20 cellular contexts compared by ENCODE assay signal in the genomic region with DNA sequence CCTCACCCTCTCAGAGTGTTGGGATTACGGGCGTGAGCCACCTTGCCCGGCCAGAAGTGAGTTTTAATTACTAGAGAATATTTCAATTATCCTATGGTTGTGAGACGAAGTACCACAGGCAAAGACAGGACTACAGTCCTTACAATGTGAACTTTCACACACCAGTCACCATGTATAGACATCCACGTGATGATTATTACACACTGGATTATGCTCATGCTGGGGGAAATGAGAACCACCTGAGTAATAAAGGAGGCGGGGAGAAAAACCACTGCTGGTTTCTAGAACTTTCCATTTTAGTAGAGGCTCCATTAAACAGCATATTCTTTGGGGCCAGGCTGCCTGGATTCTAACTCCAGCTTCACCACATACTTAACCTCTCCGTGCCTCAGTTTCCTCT.
"Had no signal": no experiment of that assay in that cellular context is flagged by ENCODE, and none has a peak within 500 bp of the region (broad histone marks: within the 10 kb centered on the region; RNA-seq: fewer than 3 reads in every experiment).

No MANE protein-coding gene starts in this region.

- H3K4me1 Mint-ChIP-seq: nephron had no signal

- H3K27ac Mint-ChIP-seq: activated naive CD8-positive, alpha-beta T cell treated with anti-CD3 and anti-CD28 coated beads, Interleukin-2, amount 10 ng/mL, durations not matched to agents 7 days and 5 days; activated T-helper 1 cell treated with anti-CD3 and anti-CD28 coated beads, Interleukin-12 subunit alpha, Interleukin-12 subunit beta, Interleukin-2, Interleukin-4 antibody, amounts not matched to agents 30 ng/mL and 10 ng/mL and 1 ng/mL, durations not matched to agents 14 hours and 24 hours and 36 hours; stimulated activated naive B cell treated with anti-CD40 and anti-IgM and Interleukin-4, amounts not matched to agents 10 μg/mL and 1 μg/mL and 100 μg/mL, for 72 hours had no signal

- DNase-seq: activated CD4-positive, alpha-beta T cell treated with anti-CD3 and anti-CD28 coated beads for 48 hours; activated CD8-positive, alpha-beta memory T cell treated with anti-CD3 and anti-CD28 coated beads, Interleukin-2, amount 50 U/mL, for 4 hours; activated naive CD8-positive, alpha-beta T cell treated with anti-CD3 and anti-CD28 coated beads, Interleukin-2, amount 10 ng/mL, durations not matched to agents 7 days and 5 days; amygdala; body of pancreas; central memory CD4-positive, alpha-beta T cell; heart left ventricle; left lung; mammary epithelial cell; midbrain; sigmoid colon; stimulated activated CD4-positive, alpha-beta T cell treated with anti-CD3 and anti-CD28 coated beads, Interleukin-4, amount 100 ng/mL, for 24 hours; stimulated activated naive B cell treated with anti-CD40 and anti-IgM and Interleukin-4, amounts not matched to agents 10 μg/mL and 1 μg/mL and 100 μg/mL, for 72 hours; SW 1271; thyroid gland; WERI-Rb-1 had no signal

- H3K4me3 ChIP-seq: body of pancreas, gastroesophageal sphincter, left lung, sigmoid colon, thyroid gland had no signal

- ATAC-seq: body of pancreas, gastroesophageal sphincter, heart left ventricle, left lung had no signal

- H3K36me3 ChIP-seq: WERI-Rb-1 had no signal

- H3K27me3 ChIP-seq: body of pancreas, gastroesophageal sphincter, heart left ventricle, left lung, sigmoid colon, thyroid gland had no signal

- H3K9ac ChIP-seq: parathyroid adenoma had no signal

- H3K27ac ChIP-seq: body of pancreas, gastroesophageal sphincter, heart left ventricle, left lung, parathyroid adenoma, sigmoid colon, thyroid gland, WERI-Rb-1 had no signal

- H3K9me3 ChIP-seq: thyroid gland had no signal

- H3K4me1 ChIP-seq: body of pancreas, gastroesophageal sphincter, parathyroid adenoma, sigmoid colon, thyroid gland had no signal

- H3K4me3 Mint-ChIP-seq: activated naive CD8-positive, alpha-beta T cell treated with anti-CD3 and anti-CD28 coated beads, Interleukin-2, amount 10 ng/mL, durations not matched to agents 7 days and 5 days; activated T-helper 1 cell treated with anti-CD3 and anti-CD28 coated beads, Interleukin-12 subunit alpha, Interleukin-12 subunit beta, Interleukin-2, Interleukin-4 antibody, amounts not matched to agents 30 ng/mL and 10 ng/mL and 1 ng/mL, durations not matched to agents 14 hours and 24 hours and 36 hours; nephron; stimulated activated naive B cell treated with anti-CD40 and anti-IgM and Interleukin-4, amounts not matched to agents 10 μg/mL and 1 μg/mL and 100 μg/mL, for 72 hours had no signal

- H3K27me3 Mint-ChIP-seq: activated naive CD8-positive, alpha-beta T cell treated with anti-CD3 and anti-CD28 coated beads, Interleukin-2, amount 10 ng/mL, durations not matched to agents 7 days and 5 days; stimulated activated naive B cell treated with anti-CD40 and anti-IgM and Interleukin-4, amounts not matched to agents 10 μg/mL and 1 μg/mL and 100 μg/mL, for 72 hours had no signal
